7 cellular contexts compared by ENCODE assay signal in the genomic region with DNA sequence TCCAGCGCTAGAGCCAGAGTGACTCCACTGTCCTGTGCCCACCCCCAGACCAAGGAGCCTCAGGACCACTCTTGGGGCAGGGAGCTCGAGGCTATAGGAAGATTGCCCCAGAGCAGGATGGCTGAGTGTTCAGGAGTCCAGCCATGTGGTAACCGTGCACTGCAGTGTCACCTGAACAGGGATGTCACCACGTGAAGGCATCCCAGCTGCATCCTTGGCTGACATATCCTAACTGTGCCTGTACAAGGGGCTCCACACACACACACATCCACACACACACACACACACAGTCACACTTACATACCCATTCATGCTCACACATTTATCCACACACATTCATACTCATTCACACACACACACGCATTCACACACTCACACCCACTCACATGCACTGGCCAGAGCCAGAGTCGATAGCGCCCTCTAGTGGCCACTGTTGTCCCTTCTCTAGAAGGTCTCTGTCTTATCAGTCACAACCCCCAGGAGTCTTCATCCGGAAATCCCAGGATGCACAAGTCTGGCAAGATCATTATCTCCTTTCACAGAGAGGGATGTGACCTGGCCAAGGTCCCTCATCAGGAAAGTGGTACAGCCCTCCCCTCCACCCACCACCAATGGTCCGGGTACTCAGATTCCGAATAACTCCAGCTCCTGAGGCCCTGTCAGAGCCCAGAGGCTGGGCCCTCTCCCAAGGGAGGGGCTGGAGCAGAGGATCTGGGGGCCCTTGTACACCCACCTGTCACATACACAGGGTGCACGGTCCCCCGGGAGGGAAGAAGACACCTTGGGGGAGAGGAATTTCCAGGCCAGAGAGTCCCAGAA. TPM values are rescaled to one million over a fixed set of nuclear protein-coding genes. Genes with fewer than 3 reads are reported as not detected.
DNase-seq lines count a peak whose midpoint lies in the region; ATAC-seq, FAIRE-seq and TF ChIP-seq lines count a peak whose summit lies in the region.

No MANE protein-coding gene starts in this region.

- 26% methylated on average over 9 of the region's 12 CpGs for WGBS in HepG2 (ENCODE audit: low lambda C conversion rate)

- H3K4me3 Mint-ChIP-seq in WTC11 = no peak overlapping the region

- H3K27ac ChIP-seq in HepG2 (ENCODE audit: extremely low read length, insufficient read depth, low read length) = no peak overlapping the region

- no peak overlapping the region for H2AFZ ChIP-seq in HepG2 (ENCODE audit: low read length)

- no peak overlapping the region for H3K27ac Mint-ChIP-seq in WTC11

- peaks cover 19% of the 10 kb centered on the region for H3K4me1 ChIP-seq in HepG2 (ENCODE audit: insufficient read depth, low read length)

- DNase-seq in NCI-H1105 treated with DMSO at 0.1 percent for 48 hours (lab: John Stamatoyannopoulos, UW) (peak; percentile 35), WTC11 (ENCODE audit: low spot score) (peak; percentile 91), HepG2 (ENCODE audit: low spot score) (peak; percentile 44)
- DNase-seq in central memory CD4-positive, alpha-beta T cell = peak; percentile 42
- peak; percentile 43 to 65 (median 55) for DNase-seq in stimulated activated CD4-positive, alpha-beta T cell treated with anti-CD3 and anti-CD28 coated beads, TNF-alpha, amount 100 ng/mL, for 4 hours (ENCODE audit: low read depth in 3 of 3)

- peaks cover 51% of the 10 kb centered on the region for H3K27me3 Mint-ChIP-seq in WTC11 (ENCODE audit: low read depth)

- TF ChIP-seq EP300 in HepG2 (IDR thresholded peaks at IDR 0.05; ENCODE audit: low read depth in 2 of 2, low read length in 2 of 2) (no peak), HepG2 (CRISPR knock-in tag; IDR thresholded peaks at IDR 0.05; ENCODE audit: borderline replicate concordance) (no peak)

- ATAC-seq in WTC11 (peak; percentile 88), HepG2 (peak; percentile 85), HG03139 (IDR thresholded peaks at IDR 0.05; ENCODE audit: unreplicated experiment) (no peak)

- CTCF ChIA-PET in WTC11 (lab: Charles Lee) = interaction anchor here (0.5 to 4.4 kb wide), 33 partner anchors 9 to 1537 kb away, joined by 3 to 34 read pairs (median 5); a partner anchor contains a TSS
- CTCF ChIA-PET in HepG2 (lab: Yijun Ruan, JAX; ENCODE audit: low intra/inter-chr PET ratio, low total read pairs) = no interaction called here

- no peaks in the 10 kb centered on the region for H3K36me3 ChIP-seq in HepG2 (replicated peaks in 1 of 2; ENCODE audit: control insufficient read depth in 1 of 2, insufficient read depth in 2 of 2, low read length in 2 of 2)

- H3K4me1 Mint-ChIP-seq in WTC11 = no peaks in the 10 kb centered on the region

- no peaks in the 10 kb centered on the region for H3K36me3 Mint-ChIP-seq in WTC11

- H3K27me3 ChIP-seq in HepG2 (ENCODE audit: control insufficient read depth in 1 of 2, insufficient read depth in 2 of 2, low read length in 2 of 2) = peaks cover 1 to 37% of the 10 kb centered on the region in 2 experiments; a peak in 3 of 5 replicates

- no peaks in the 10 kb centered on the region for H3K79me2 ChIP-seq in HepG2 (ENCODE audit: insufficient read depth, low read length)

- FAIRE-seq in HepG2 (lab: Jason Lieb, UNC) = peak; percentile 48

- H3K4me3 ChIP-seq in GM12875 (ENCODE audit: low read depth, low read length) = no peak overlapping the region
- H3K4me3 ChIP-seq in HepG2 (replicated peaks in 1 of 3; ENCODE audit: insufficient read depth in 1 of 3, low read depth in 2 of 3, low read length in 3 of 3) = no peak overlapping the region

- no peaks in the 10 kb centered on the region for H4K20me1 ChIP-seq in HepG2 (ENCODE audit: insufficient read depth, low read length)

- TF ChIP-seq POLR2A in HepG2 (IDR thresholded peaks at IDR 0.05; ENCODE audit: insufficient read depth in 1 of 2, low read depth in 2 of 2, low read length in 2 of 2) = no peak

- BruUV-seq in HepG2 (replicated peaks; lab: Mats Ljungman, UMichigan) = no TSS peak

- H3K9me3 ChIP-seq in HepG2 (ENCODE audit: low read length) = no peaks in the 10 kb centered on the region

- H3K9ac ChIP-seq in HepG2 (ENCODE audit: insufficient read depth, low read depth, low read length) = no peak overlapping the region

- in situ Hi-C loops in HepG2 (cut with HindIII; ENCODE audit: extremely low pct_ligation_motif_present, low pct_unique_long_range_greater_than_20kb) = no loop called here

- no peak for TF ChIP-seq RAD21 in HepG2 (CRISPR knock-in tag; IDR thresholded peaks at IDR 0.05)

- no peaks in the 10 kb centered on the region for H3K9me3 Mint-ChIP-seq in WTC11

- H3K4me2 ChIP-seq in HepG2 (ENCODE audit: low read depth, low read length) = no peak overlapping the region

- POLR2A ChIA-PET in WTC11 (lab: Charles Lee) = no interaction called here
- POLR2A ChIA-PET in HepG2 (lab: Yijun Ruan, JAX) = no interaction called here

- TF ChIP-seq CTCF in GM12875 (IDR thresholded peaks at IDR 0.05; ENCODE audit: borderline replicate concordance, insufficient read depth, low read depth, low read length) (peak; percentile 89), WTC11 (IDR thresholded peaks at IDR 0.05) (peak; percentile 94), HepG2 (CRISPR knock-in tag; IDR thresholded peaks at IDR 0.05) (peak; percentile 81)

- intact Hi-C loops in HepG2 (cut with micrococcal nuclease; ENCODE audit: unreplicated experiment) = no loop called here

TF ChIP-seq in WTC11, 78 proteins besides CTCF, POLR2A, EP300 and RAD21 (continues in another document):
- TF ChIP-seq ESRRA (CRISPR knock-in tag; IDR thresholded peaks at IDR 0.05; ENCODE audit: borderline replicate concordance) = no peak
- TF ChIP-seq GABPB1 (CRISPR knock-in tag; IDR thresholded peaks at IDR 0.05) = no peak
- TF ChIP-seq, protein P1, sequence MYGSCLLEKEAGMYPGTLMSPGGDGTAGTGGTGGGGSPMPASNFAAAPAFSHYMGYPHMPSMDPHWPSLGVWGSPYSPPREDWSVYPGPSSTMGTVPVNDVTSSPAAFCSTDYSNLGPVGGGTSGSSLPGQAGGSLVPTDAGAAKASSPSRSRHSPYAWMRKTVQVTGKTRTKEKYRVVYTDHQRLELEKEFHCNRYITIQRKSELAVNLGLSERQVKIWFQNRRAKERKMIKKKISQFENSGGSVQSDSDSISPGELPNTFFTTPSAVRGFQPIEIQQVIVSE (CRISPR knock-in tag; IDR thresholded peaks at IDR 0.05; ENCODE audit: borderline replicate concordance) = no peak
- TF ChIP-seq, protein P2, sequence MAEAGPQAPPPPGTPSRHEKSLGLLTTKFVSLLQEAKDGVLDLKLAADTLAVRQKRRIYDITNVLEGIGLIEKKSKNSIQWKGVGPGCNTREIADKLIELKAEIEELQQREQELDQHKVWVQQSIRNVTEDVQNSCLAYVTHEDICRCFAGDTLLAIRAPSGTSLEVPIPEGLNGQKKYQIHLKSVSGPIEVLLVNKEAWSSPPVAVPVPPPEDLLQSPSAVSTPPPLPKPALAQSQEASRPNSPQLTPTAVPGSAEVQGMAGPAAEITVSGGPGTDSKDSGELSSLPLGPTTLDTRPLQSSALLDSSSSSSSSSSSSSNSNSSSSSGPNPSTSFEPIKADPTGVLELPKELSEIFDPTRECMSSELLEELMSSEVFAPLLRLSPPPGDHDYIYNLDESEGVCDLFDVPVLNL (CRISPR knock-in tag; IDR thresholded peaks at IDR 0.05; ENCODE audit: borderline replicate concordance, low read depth) = no peak

TF ChIP-seq in HepG2, 621 proteins besides CTCF, POLR2A, EP300 and RAD21 (continues in another document):
- TF ChIP-seq SMC3 (IDR thresholded peaks at IDR 0.05; ENCODE audit: low read length) (peak; percentile 33; the same call in 1 of the 2 replicates), EZH2 (conservative IDR thresholded peaks at IDR 0.05; ENCODE audit: low read depth, low read length) (no peak)
- TF ChIP-seq, protein P3, sequence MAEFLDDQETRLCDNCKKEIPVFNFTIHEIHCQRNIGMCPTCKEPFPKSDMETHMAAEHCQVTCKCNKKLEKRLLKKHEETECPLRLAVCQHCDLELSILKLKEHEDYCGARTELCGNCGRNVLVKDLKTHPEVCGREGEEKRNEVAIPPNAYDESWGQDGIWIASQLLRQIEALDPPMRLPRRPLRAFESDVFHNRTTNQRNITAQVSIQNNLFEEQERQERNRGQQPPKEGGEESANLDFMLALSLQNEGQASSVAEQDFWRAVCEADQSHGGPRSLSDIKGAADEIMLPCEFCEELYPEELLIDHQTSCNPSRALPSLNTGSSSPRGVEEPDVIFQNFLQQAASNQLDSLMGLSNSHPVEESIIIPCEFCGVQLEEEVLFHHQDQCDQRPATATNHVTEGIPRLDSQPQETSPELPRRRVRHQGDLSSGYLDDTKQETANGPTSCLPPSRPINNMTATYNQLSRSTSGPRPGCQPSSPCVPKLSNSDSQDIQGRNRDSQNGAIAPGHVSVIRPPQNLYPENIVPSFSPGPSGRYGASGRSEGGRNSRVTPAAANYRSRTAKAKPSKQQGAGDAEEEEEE (CRISPR knock-in tag; IDR thresholded peaks at IDR 0.05; ENCODE audit: borderline replicate concordance) = no peak

RNA-seq across cellular contexts. Expression of a gene that starts 55.1 kb away (rescaled TPM):
- total RNA-seq in WTC11 (2021) (not detected in 3 replicates), HepG2 (2016; rRNA removed; fragmentation: Illumina TruSeq; extraction: Trizol) (not detected in 2 replicates)
- total RNA-seq in HepG2 (2016; cell fraction: cytosol; rRNA removed; fragmentation: Illumina TruSeq; extraction: Trizol; ENCODE audit: low read depth) = not detected in 2 replicates
- not detected in 2 replicates for total RNA-seq in HepG2 (2016; cell fraction: insoluble cytoplasmic fraction; rRNA removed; fragmentation: Illumina TruSeq; extraction: Trizol)
- total RNA-seq in HepG2 (2016; cell fraction: membrane; rRNA removed; fragmentation: Illumina TruSeq; extraction: Trizol) = not detected in 2 replicates
- not detected in 2 replicates for total RNA-seq in HepG2 (2016; cell fraction: nucleus; rRNA removed; fragmentation: Illumina TruSeq; extraction: Trizol)
- not detected in 2 replicates for polyA plus RNA-seq in HepG2 (2011; rRNA removed)
- polyA plus RNA-seq in HepG2 (2011; cell fraction: cytosol; rRNA removed) = not detected in 2 replicates
- polyA plus RNA-seq in HepG2 (2011; cell fraction: nucleus; rRNA removed) = not detected in 2 replicates
- polyA plus RNA-seq in HepG2 (2012) = not detected in 2 replicates
- not detected in 2 replicates for polyA plus RNA-seq in HepG2 (2016; cell fraction: cytosol; fragmentation: Illumina TruSeq; extraction: Trizol; ENCODE audit: low read depth)
- not detected in 2 replicates for polyA plus RNA-seq in HepG2 (2016; cell fraction: insoluble cytoplasmic fraction; fragmentation: Illumina TruSeq; extraction: Trizol; ENCODE audit: low read depth)
- not detected in 2 replicates for polyA plus RNA-seq in HepG2 (2016; cell fraction: membrane; fragmentation: Illumina TruSeq; extraction: Trizol; ENCODE audit: low read depth)
- polyA plus RNA-seq in HepG2 (2016; cell fraction: nucleus; fragmentation: Illumina TruSeq; extraction: Trizol; ENCODE audit: insufficient read depth, low read depth) = not detected in 2 replicates
- polyA minus RNA-seq in HepG2 (2011; rRNA and poly(A)+ RNA removed; ENCODE audit: low replicate concordance) = not detected in 2 replicates
- polyA minus RNA-seq in HepG2 (2011; cell fraction: cytosol; rRNA and poly(A)+ RNA removed) = not detected in 2 replicates
- not detected in 2 replicates for polyA minus RNA-seq in HepG2 (2011; cell fraction: nucleus; rRNA and poly(A)+ RNA removed)

Comparison
In these comparisons a context has a peak if more than half of its experiments do, and no peak if none do; other contexts are left out.
1. DNase-seq: peak in every context shown above with its lines; median percentile 91 in WTC11; 55 in stimulated activated CD4-positive, alpha-beta T cell treated with anti-CD3 and anti-CD28 coated beads, TNF-alpha, amount 100 ng/mL, for 4 hours; 44 in HepG2; 42 in central memory CD4-positive, alpha-beta T cell; 35 in NCI-H1105 treated with DMSO at 0.1 percent for 48 hours.